ENCODE assay signal across 1 cellular context in the genomic region with DNA sequence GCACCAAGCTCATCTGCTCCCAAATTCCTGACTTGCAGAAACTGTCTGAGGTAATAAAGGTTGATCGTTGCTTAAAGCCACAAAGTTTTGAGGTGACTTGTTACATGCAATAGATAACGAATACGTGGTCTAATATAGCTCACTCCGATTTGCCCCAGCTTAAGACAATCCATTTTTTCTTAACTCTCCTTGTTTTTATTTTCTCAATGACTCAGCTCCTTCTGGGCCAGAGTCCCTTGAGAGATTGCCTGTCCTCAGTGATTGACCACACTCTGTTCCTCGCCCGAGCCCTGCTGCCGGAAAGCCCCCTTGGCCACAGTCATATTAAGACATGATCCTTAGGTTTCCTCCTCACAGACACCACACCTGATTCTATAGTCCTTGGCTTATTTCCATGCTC.
TF ChIP-seq lines count a peak whose summit lies in the region.

No MANE protein-coding gene starts in this region.

TF ChIP-seq in GM12878, 131 proteins besides CTCF, POLR2A, EP300 and RAD21 (continued from another document):
- TF ChIP-seq, protein P1, sequence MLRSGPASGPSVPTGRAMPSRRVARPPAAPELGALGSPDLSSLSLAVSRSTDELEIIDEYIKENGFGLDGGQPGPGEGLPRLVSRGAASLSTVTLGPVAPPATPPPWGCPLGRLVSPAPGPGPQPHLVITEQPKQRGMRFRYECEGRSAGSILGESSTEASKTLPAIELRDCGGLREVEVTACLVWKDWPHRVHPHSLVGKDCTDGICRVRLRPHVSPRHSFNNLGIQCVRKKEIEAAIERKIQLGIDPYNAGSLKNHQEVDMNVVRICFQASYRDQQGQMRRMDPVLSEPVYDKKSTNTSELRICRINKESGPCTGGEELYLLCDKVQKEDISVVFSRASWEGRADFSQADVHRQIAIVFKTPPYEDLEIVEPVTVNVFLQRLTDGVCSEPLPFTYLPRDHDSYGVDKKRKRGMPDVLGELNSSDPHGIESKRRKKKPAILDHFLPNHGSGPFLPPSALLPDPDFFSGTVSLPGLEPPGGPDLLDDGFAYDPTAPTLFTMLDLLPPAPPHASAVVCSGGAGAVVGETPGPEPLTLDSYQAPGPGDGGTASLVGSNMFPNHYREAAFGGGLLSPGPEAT (IDR thresholded peaks at IDR 0.05; ENCODE audit: low read depth) = 0 out of 2 replicates have a peak, but pooled peaks have one; percentile 21
- TF ChIP-seq GABPA (IDR thresholded peaks at IDR 0.05; ENCODE audit: low read depth) = no peak
- TF ChIP-seq RUNX3 (IDR thresholded peaks at IDR 0.05; ENCODE audit: low read length) = peak; percentile 24; the same call in 1 of the 2 replicates
- TF ChIP-seq BCL11A (IDR thresholded peaks at IDR 0.05; ENCODE audit: low read depth, low read length) = peak; percentile 29
- no peak for TF ChIP-seq FOXM1 (IDR thresholded peaks at IDR 0.05; ENCODE audit: low read depth, low read length)
- peak; percentile 52 to 60; a peak in 3 of 4 replicates for TF ChIP-seq IKZF2 (IDR thresholded peaks at IDR 0.05)
- TF ChIP-seq TBL1XR1 (IDR thresholded peaks at IDR 0.05; ENCODE audit: low read depth, low read length) = no peak
- TF ChIP-seq MEF2B (IDR thresholded peaks at IDR 0.05; ENCODE audit: partially characterized antibody, poor library complexity, severe bottlenecking) = peak; percentile 48
- peak; percentile 71 for TF ChIP-seq IKZF1 (conservative IDR thresholded peaks at IDR 0.05)
- TF ChIP-seq CBX3 (IDR thresholded peaks at IDR 0.05; ENCODE audit: borderline replicate concordance, low read depth) = no peak
- peak; percentile 39; the same call in 1 of the 2 replicates for TF ChIP-seq DPF2 (IDR thresholded peaks at IDR 0.05)
- TF ChIP-seq, protein P2, sequence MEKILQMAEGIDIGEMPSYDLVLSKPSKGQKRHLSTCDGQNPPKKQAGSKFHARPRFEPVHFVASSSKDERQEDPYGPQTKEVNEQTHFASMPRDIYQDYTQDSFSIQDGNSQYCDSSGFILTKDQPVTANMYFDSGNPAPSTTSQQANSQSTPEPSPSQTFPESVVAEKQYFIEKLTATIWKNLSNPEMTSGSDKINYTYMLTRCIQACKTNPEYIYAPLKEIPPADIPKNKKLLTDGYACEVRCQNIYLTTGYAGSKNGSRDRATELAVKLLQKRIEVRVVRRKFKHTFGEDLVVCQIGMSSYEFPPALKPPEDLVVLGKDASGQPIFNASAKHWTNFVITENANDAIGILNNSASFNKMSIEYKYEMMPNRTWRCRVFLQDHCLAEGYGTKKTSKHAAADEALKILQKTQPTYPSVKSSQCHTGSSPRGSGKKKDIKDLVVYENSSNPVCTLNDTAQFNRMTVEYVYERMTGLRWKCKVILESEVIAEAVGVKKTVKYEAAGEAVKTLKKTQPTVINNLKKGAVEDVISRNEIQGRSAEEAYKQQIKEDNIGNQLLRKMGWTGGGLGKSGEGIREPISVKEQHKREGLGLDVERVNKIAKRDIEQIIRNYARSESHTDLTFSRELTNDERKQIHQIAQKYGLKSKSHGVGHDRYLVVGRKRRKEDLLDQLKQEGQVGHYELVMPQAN (conservative IDR thresholded peaks at IDR 0.05) = no peak
- TF ChIP-seq ZNF622 (IDR thresholded peaks at IDR 0.05) = no peak
- TF ChIP-seq CEBPB (IDR thresholded peaks at IDR 0.05; ENCODE audit: borderline replicate concordance in 1 of 2, low read depth in 2 of 2, low read length in 2 of 2) = no peak
- TF ChIP-seq CHD4 (IDR thresholded peaks at IDR 0.05) = no peak
